1 cellular context compared by ENCODE assay signal in genomic region chr14:33950320-33951182, GRCh38.
TF ChIP-seq lines count a peak whose summit lies in the region.

TSS of gene EGLN3 (minus strand) at chr14:33951074. CDS start at chr14:33950752, 322 bp downstream.

TF ChIP-seq in HepG2, 621 proteins besides CTCF, POLR2A, EP300 and RAD21 (continued from another document and continues in another):
- peak; percentile 85; the same call in 1 of the 2 replicates for TF ChIP-seq ZFP91 (CRISPR knock-in tag; IDR thresholded peaks at IDR 0.05; ENCODE audit: borderline replicate concordance)
- TF ChIP-seq SRY (CRISPR knock-in tag; IDR thresholded peaks at IDR 0.05) = peak; percentile 93
- TF ChIP-seq ZNF770 (CRISPR knock-in tag; IDR thresholded peaks at IDR 0.05) = no peak
- peak; percentile 90 for TF ChIP-seq KAT7 (CRISPR knock-in tag; IDR thresholded peaks at IDR 0.05; ENCODE audit: borderline replicate concordance)
- TF ChIP-seq ZNF83 (CRISPR knock-in tag; IDR thresholded peaks at IDR 0.05; ENCODE audit: borderline replicate concordance) = no peak; the same call in 1 of the 2 replicates
- peak; percentile 29; the same call in 1 of the 2 replicates for TF ChIP-seq KAT2B (IDR thresholded peaks at IDR 0.05; ENCODE audit: borderline replicate concordance, low read depth, low read length)
- no peak for TF ChIP-seq ZNF781 (CRISPR knock-in tag; IDR thresholded peaks at IDR 0.05; ENCODE audit: borderline replicate concordance, not compliant biosample characterization)
- no peak for TF ChIP-seq SMAD1 (CRISPR knock-in tag; IDR thresholded peaks at IDR 0.05; ENCODE audit: borderline replicate concordance, low read depth)
- peak; percentile 27; the same call in 1 of the 2 replicates for TF ChIP-seq ZNF276 (CRISPR knock-in tag; IDR thresholded peaks at IDR 0.05; ENCODE audit: low read depth)
- TF ChIP-seq ZNF850 (CRISPR knock-in tag; conservative IDR thresholded peaks at IDR 0.05) = no peak
- TF ChIP-seq ZFP90 (CRISPR knock-in tag; IDR thresholded peaks at IDR 0.05; ENCODE audit: borderline replicate concordance) = peak; percentile 85; the same call in 1 of the 2 replicates
- TF ChIP-seq XRCC5 (optimal IDR thresholded peaks at IDR 0.05; ENCODE audit: low read length) = peak; percentile 19
- TF ChIP-seq SP4 (CRISPR knock-in tag; IDR thresholded peaks at IDR 0.05) = peak; percentile 60; the same call in 1 of the 2 replicates
- peak; percentile 70; the same call in 1 of the 2 replicates for TF ChIP-seq PBX2 (CRISPR knock-in tag; IDR thresholded peaks at IDR 0.05)
- no peak for TF ChIP-seq AKAP8 (CRISPR knock-in tag; IDR thresholded peaks at IDR 0.05)
- TF ChIP-seq ZSCAN5A (CRISPR knock-in tag; IDR thresholded peaks at IDR 0.05; ENCODE audit: borderline replicate concordance) = no peak
- TF ChIP-seq KDM5B (CRISPR knock-in tag; IDR thresholded peaks at IDR 0.05; ENCODE audit: borderline replicate concordance) = peak; percentile 91; the same call in 1 of the 2 replicates
- TF ChIP-seq ZNF556 (CRISPR knock-in tag; IDR thresholded peaks at IDR 0.05; ENCODE audit: borderline replicate concordance) = peak; percentile 56; the same call in 1 of the 2 replicates
- no peak for TF ChIP-seq HNRNPL (IDR thresholded peaks at IDR 0.05; ENCODE audit: low read depth, low read length)
- no peak for TF ChIP-seq NONO (IDR thresholded peaks at IDR 0.05)
- TF ChIP-seq NONO (CRISPR knock-in tag; conservative IDR thresholded peaks at IDR 0.05) = peak; percentile 65; the same call in 1 of the 2 replicates
- no peak for TF ChIP-seq TRAFD1 (CRISPR knock-in tag; IDR thresholded peaks at IDR 0.05; ENCODE audit: borderline replicate concordance)
- TF ChIP-seq RFX5 (IDR thresholded peaks at IDR 0.05; ENCODE audit: low read depth, low read length) = no peak
- TF ChIP-seq ZBTB46 (CRISPR knock-in tag; IDR thresholded peaks at IDR 0.05; ENCODE audit: borderline replicate concordance) = no peak
- 0 out of 2 replicates have a peak, but pooled peaks have one; percentile 33 for TF ChIP-seq ZNF20 (CRISPR knock-in tag; IDR thresholded peaks at IDR 0.05)
- no peak for TF ChIP-seq HOXA7 (CRISPR knock-in tag; IDR thresholded peaks at IDR 0.05)
- no peak; the same call in 1 of the 2 replicates for TF ChIP-seq ERF (CRISPR knock-in tag; IDR thresholded peaks at IDR 0.05)
- no peak for TF ChIP-seq ZNF460 (CRISPR knock-in tag; IDR thresholded peaks at IDR 0.05; ENCODE audit: borderline replicate concordance)
- peak; percentile 71 for TF ChIP-seq CREB1 (IDR thresholded peaks at IDR 0.05)
- TF ChIP-seq CREB1 (CRISPR knock-in tag; IDR thresholded peaks at IDR 0.05) = no peak
- no peak for TF ChIP-seq TIGD3 (CRISPR knock-in tag; IDR thresholded peaks at IDR 0.05; ENCODE audit: borderline replicate concordance)
- 0 out of 2 replicates have a peak, but pooled peaks have one; percentile 12 for TF ChIP-seq ZMYM2 (CRISPR knock-in tag; IDR thresholded peaks at IDR 0.05)
- peak; percentile 51 for TF ChIP-seq SP2 (CRISPR knock-in tag; IDR thresholded peaks at IDR 0.05)
- TF ChIP-seq ZNF747 (CRISPR knock-in tag; IDR thresholded peaks at IDR 0.05; ENCODE audit: borderline replicate concordance) = 0 out of 2 replicates have a peak, but pooled peaks have one; percentile 46
- TF ChIP-seq KLF12 (CRISPR knock-in tag; IDR thresholded peaks at IDR 0.05; ENCODE audit: borderline replicate concordance) = 0 out of 2 replicates have a peak, but pooled peaks have one; percentile 23
- peak; percentile 80 for TF ChIP-seq SPEN (CRISPR knock-in tag; IDR thresholded peaks at IDR 0.05; ENCODE audit: low read depth)
- no peak for TF ChIP-seq RFX3 (CRISPR knock-in tag; IDR thresholded peaks at IDR 0.05)
- TF ChIP-seq NFAT5 (CRISPR knock-in tag; IDR thresholded peaks at IDR 0.05) = peak; percentile 86; the same call in 1 of the 2 replicates
- TF ChIP-seq NR2F6 (IDR thresholded peaks at IDR 0.05) = no peak
- TF ChIP-seq NR2F6 (CRISPR knock-in tag; IDR thresholded peaks at IDR 0.05) = no peak
- peak; percentile 68; the same call in 1 of the 2 replicates for TF ChIP-seq ZNF766 (CRISPR knock-in tag; IDR thresholded peaks at IDR 0.05; ENCODE audit: borderline replicate concordance)
